28 cellular contexts compared by ENCODE assay signal in the genomic region with DNA sequence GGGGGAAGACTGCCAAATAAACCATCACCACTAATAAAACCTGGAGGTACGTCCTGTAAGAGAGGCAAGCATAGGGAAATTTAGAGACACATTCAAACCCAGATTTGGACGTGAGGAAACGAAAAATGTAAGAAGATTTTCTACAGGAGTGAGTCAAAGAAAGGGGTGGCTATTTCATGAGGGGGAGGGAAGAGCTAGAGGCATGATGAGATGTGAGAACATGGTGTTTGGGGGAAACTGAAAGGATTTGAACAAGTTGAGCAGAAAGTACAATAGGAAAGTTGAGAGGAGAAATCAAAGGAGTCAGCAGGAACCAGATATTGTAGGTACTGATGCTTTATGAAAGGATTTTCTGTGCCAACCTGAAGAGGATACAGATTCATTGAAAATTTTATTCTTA.
"Had no signal": no experiment of that assay in that cellular context is flagged by ENCODE, and none has a peak within 500 bp of the region (broad histone marks: within the 10 kb centered on the region; RNA-seq: fewer than 3 reads in every experiment).

No MANE protein-coding gene starts in this region.

- H3K36me3 ChIP-seq: Peyer's patch, SJCRH30 had no signal

- H3K27ac ChIP-seq: HL-60, KMS-11, PC-9, Peyer's patch, SJCRH30 had no signal

- H3K4me3 Mint-ChIP-seq: IgD-negative memory B cell had no signal

- DNase-seq: Kasumi-1; MV-4-11; NCI-H1048; NCI-H1105; NCI-H1417; NCI-H1436 treated with DMSO at 0.1 percent for 48 hours; NCI-H1694; NCI-H187 treated with DMSO at 0.1 percent for 48 hours; NCI-H2029 treated with DMSO at 0.1 percent for 48 hours; NCI-H2171 treated with DMSO at 0.1 percent for 48 hours; NCI-H446; NCI-H510A; NCI-H524 treated with DMSO at 0.1 percent for 48 hours; NCI-H69; NCI-H774; NK-92 treated with Interleukin-12 subunit alpha and Interleukin-12 subunit beta, amount 100 ng/mL, for 24 hours; OCI-M1; PC-9; Peyer's patch; SHP77 treated with DMSO at 0.1 percent for 48 hours; SJCRH30; T-helper 1 cell had no signal

- H3K4me1 Mint-ChIP-seq: IgD-negative memory B cell had no signal

- H3K27ac Mint-ChIP-seq: IgD-negative memory B cell had no signal

- H3K27me3 Mint-ChIP-seq: IgD-negative memory B cell had no signal

- H3K4me2 ChIP-seq: KMS-11, PC-9 had no signal

- H3K9me3 ChIP-seq: Peyer's patch, SJCRH30 had no signal

- H3K4me3 ChIP-seq: K562, PC-9, Peyer's patch, SJCRH30 had no signal

- H3K4me1 ChIP-seq: Peyer's patch had no signal

- H3K27me3 ChIP-seq: Peyer's patch, SJCRH30 had no signal

- ATAC-seq: K562, Right ventricle myocardium inferior, SK-N-SH treated with all-trans-retinoic acid at 6 μM for 48 hours had no signal

- H2AFZ ChIP-seq: PC-9 had no signal

- H3K36me3 Mint-ChIP-seq: IgD-negative memory B cell had no signal

- H3K9ac ChIP-seq: KMS-11 had no signal
